ENCODE assay signal across 12 cellular contexts in the genomic region with DNA sequence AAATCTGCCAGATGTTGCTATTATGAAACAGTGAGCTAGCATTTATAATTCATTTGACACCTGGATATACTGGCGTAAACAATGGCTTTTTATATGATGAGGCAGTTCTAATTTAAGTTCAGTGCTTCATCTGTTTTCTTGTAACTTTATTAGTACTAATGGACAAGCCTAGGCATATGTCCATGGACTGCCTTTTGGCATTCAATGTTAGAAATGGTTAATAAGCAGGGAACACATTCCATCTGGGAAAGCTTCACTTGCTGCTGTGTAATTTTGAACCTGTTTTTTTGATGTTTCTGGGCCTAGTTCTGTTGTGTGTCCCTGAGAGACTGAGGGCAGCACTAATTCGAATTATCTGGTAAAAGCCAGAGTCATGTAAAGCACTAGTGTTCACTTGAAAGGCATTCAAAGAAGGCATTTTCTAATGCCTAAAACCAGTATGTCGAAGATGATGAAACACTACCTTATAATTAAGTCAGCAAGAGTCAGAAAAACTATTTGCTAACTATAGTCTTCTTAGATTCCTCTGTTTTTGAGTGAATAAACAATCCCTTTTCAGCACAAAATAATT.
DNase-seq lines count a peak whose midpoint lies in the region; ATAC-seq and TF ChIP-seq lines count a peak whose summit lies in the region.
"Had no signal": no experiment of that assay in that cellular context is flagged by ENCODE, and none has a peak within 500 bp of the region (broad histone marks: within the 10 kb centered on the region; RNA-seq: fewer than 3 reads in every experiment).

No MANE protein-coding gene starts in this region.

- intact Hi-C loops in CD4-positive, alpha-beta T cell (cut with DNase I, micrococcal nuclease), result no loop called here

- no peaks in the 10 kb centered on the region for H3K9me3 Mint-ChIP-seq in CD4-positive, alpha-beta T cell
- H3K9me3 Mint-ChIP-seq: natural killer cell treated with Interleukin-12 subunit alpha and Interleukin-12 subunit beta and Interleukin-15 and Interleukin-18, amount 100 ng/mL, for 72 hours; stimulated activated naive CD8-positive, alpha-beta T cell treated with anti-CD3 and anti-CD28 coated beads, Interleukin-15, Interleukin-2, amounts not matched to agents 100 ng/mL and 50 ng/mL, for 24 hours had no signal

- peaks cover 5% of the 10 kb centered on the region for H3K4me1 ChIP-seq in SJSA1 (replicated peaks)

- no peaks in the 10 kb centered on the region for H3K27me3 ChIP-seq in SJSA1 (replicated peaks)
- no peaks in the 10 kb centered on the region for H3K27me3 ChIP-seq in CD4-positive, alpha-beta T cell (ENCODE audit: control insufficient read depth, insufficient read depth, low read length)

- H3K36me3 ChIP-seq in SJSA1, result peaks cover 11% of the 10 kb centered on the region

- no peaks in the 10 kb centered on the region for H3K27me3 Mint-ChIP-seq in CD4-positive, alpha-beta T cell
- H3K27me3 Mint-ChIP-seq: natural killer cell treated with Interleukin-12 subunit alpha and Interleukin-12 subunit beta and Interleukin-15 and Interleukin-18, amount 100 ng/mL, for 72 hours; stimulated activated naive CD8-positive, alpha-beta T cell treated with anti-CD3 and anti-CD28 coated beads, Interleukin-15, Interleukin-2, amounts not matched to agents 100 ng/mL and 50 ng/mL, for 24 hours; T-helper 17 cell had no signal

- no peaks in the 10 kb centered on the region for H3K9me3 ChIP-seq in SJSA1 (replicated peaks)
- H3K9me3 ChIP-seq in CD4-positive, alpha-beta T cell (ENCODE audit: control insufficient read depth, low read length), result no peaks in the 10 kb centered on the region

- POLR2A ChIA-PET in CD4-positive, alpha-beta T cell (lab: Charles Lee), result no interaction called here

- no peak for ATAC-seq in CD4-positive, alpha-beta T cell (ENCODE audit: poor library complexity)
- ATAC-seq: natural killer cell treated with Interleukin-12 subunit alpha and Interleukin-12 subunit beta and Interleukin-15 and Interleukin-18, amount 100 ng/mL, for 72 hours; T-helper 17 cell had no signal

- H3K27ac ChIP-seq in SJSA1, result 0 out of 2 replicates have a peak overlapping the region, but pooled peaks have one; percentile 22
- H3K27ac ChIP-seq in CD4-positive, alpha-beta T cell (ENCODE audit: low read depth, low read length), result no peak overlapping the region

- no peaks in the 10 kb centered on the region for H3K4me1 Mint-ChIP-seq in CD4-positive, alpha-beta T cell (ENCODE audit: low read depth)

- no peak for TF ChIP-seq CTCF in CD4-positive, alpha-beta T cell (IDR thresholded peaks at IDR 0.05)

- no peak overlapping the region for H3K4me3 Mint-ChIP-seq in CD4-positive, alpha-beta T cell
- H3K4me3 Mint-ChIP-seq: natural killer cell treated with Interleukin-12 subunit alpha and Interleukin-12 subunit beta and Interleukin-15 and Interleukin-18, amount 100 ng/mL, for 72 hours; stimulated activated naive CD8-positive, alpha-beta T cell treated with anti-CD3 and anti-CD28 coated beads, Interleukin-15, Interleukin-2, amounts not matched to agents 100 ng/mL and 50 ng/mL, for 24 hours; T-helper 17 cell had no signal

- no peak overlapping the region for H3K27ac Mint-ChIP-seq in CD4-positive, alpha-beta T cell
- H3K27ac Mint-ChIP-seq: natural killer cell treated with Interleukin-12 subunit alpha and Interleukin-12 subunit beta and Interleukin-15 and Interleukin-18, amount 100 ng/mL, for 72 hours; stimulated activated naive CD8-positive, alpha-beta T cell treated with anti-CD3 and anti-CD28 coated beads, Interleukin-15, Interleukin-2, amounts not matched to agents 100 ng/mL and 50 ng/mL, for 24 hours; T-helper 17 cell had no signal

- peaks cover 27% of the 10 kb centered on the region for H3K36me3 Mint-ChIP-seq in CD4-positive, alpha-beta T cell (ENCODE audit: low read depth)
- H3K36me3 Mint-ChIP-seq: natural killer cell treated with Interleukin-12 subunit alpha and Interleukin-12 subunit beta and Interleukin-15 and Interleukin-18, amount 100 ng/mL, for 72 hours had no signal

- no peak overlapping the region for H3K4me3 ChIP-seq in SJSA1

- CTCF ChIA-PET in CD4-positive, alpha-beta T cell (lab: Charles Lee), result no interaction called here

- DNase-seq in GM04503 (ENCODE audit: low read depth) (peak; percentile 98), SJSA1 (ENCODE audit: low read depth in 1 of 2, low spot score in 2 of 2) (no peak), fibroblast of peridontal ligament (ENCODE audit: extremely low read depth) (peak; percentile 97), renal cortical epithelial cell (ENCODE audit: low read depth) (peak; percentile 82), NCI-H2196 treated with DMSO at 0.1 percent for 48 hours (lab: John Stamatoyannopoulos, UW; ENCODE audit: unreplicated experiment) (no peak), hypothalamus (lab: John Stamatoyannopoulos, UW) (no peak)
- DNase-seq in CD4-positive, alpha-beta T cell, result no peak
- DNase-seq in stimulated activated CD4-positive, alpha-beta T cell treated with anti-CD3 and anti-CD28 coated beads, Interleukin-2, amount 100 ng/mL, for 24 hours, result no peak
- DNase-seq: aorta, T-helper 17 cell had no signal

Comparison
In these comparisons a context has a peak if more than half of its experiments do, and no peak if none do; other contexts are left out.
1. DNase-seq: peak in GM04503 (single experiment), fibroblast of peridontal ligament (single experiment) and renal cortical epithelial cell (single experiment); none in SJSA1 (0 of 2), CD4-positive, alpha-beta T cell (0 of 10), NCI-H2196 treated with DMSO at 0.1 percent for 48 hours (single experiment), hypothalamus (0 of 51) and stimulated activated CD4-positive, alpha-beta T cell treated with anti-CD3 and anti-CD28 coated beads, Interleukin-2, amount 100 ng/mL, for 24 hours (0 of 2).